26 cellular contexts compared by ENCODE assay signal in genomic region chr9:89001917-89002540, GRCh38.
"Had no signal": no experiment of that assay in that cellular context is flagged by ENCODE, and none has a peak within 500 bp of the region (broad histone marks: within the 10 kb centered on the region; RNA-seq: fewer than 3 reads in every experiment).

No MANE protein-coding gene starts in this region.

- ATAC-seq: activated CD4-positive, alpha-beta T cell treated with anti-CD3 and anti-CD28 coated beads for 36 hours; activated CD8-positive, alpha-beta T cell treated with anti-CD3 and anti-CD28 coated beads for 36 hours; activated naive CD8-positive, alpha-beta T cell treated with anti-CD3 and anti-CD28 coated beads, Interleukin-2, amount 50 U/mL, for 24 hours; body of pancreas; T-helper 17 cell had no signal

- H3K36me3 Mint-ChIP-seq: activated naive CD4-positive, alpha-beta T cell treated with anti-CD3 and anti-CD28 coated beads, Interleukin-2, amount 50 U/mL, for 24 hours had no signal

- H3K9me3 ChIP-seq: ascending aorta, body of pancreas, MG63 had no signal

- H3K9me3 Mint-ChIP-seq: activated CD8-positive, alpha-beta T cell treated with anti-CD3 and anti-CD28 coated beads for 36 hours; activated naive CD4-positive, alpha-beta T cell treated with anti-CD3 and anti-CD28 coated beads, Interleukin-2, amount 50 U/mL, for 24 hours; activated naive CD8-positive, alpha-beta T cell treated with anti-CD3 and anti-CD28 coated beads, Interleukin-2, amount 50 U/mL, for 24 hours; activated T-cell treated with anti-CD3 and anti-CD28 coated beads, Interleukin-2, amount 50 U/mL, for 24 hours; activated T-helper 1 cell treated with anti-CD3 and anti-CD28 coated beads, Interleukin-12 subunit alpha, Interleukin-12 subunit beta, Interleukin-2, Interleukin-4 antibody, amounts not matched to agents 30 ng/mL and 10 ng/mL and 1 ng/mL, durations not matched to agents 14 hours and 24 hours and 36 hours; central memory CD8-positive, alpha-beta T cell had no signal

- H3K4me3 ChIP-seq: body of pancreas, MG63 had no signal

- H3K4me3 Mint-ChIP-seq: activated CD4-positive, alpha-beta T cell treated with anti-CD3 and anti-CD28 coated beads for 36 hours; activated CD8-positive, alpha-beta T cell treated with anti-CD3 and anti-CD28 coated beads for 36 hours; activated naive CD4-positive, alpha-beta T cell treated with anti-CD3 and anti-CD28 coated beads, Interleukin-2, amount 50 U/mL, for 24 hours; activated naive CD8-positive, alpha-beta T cell treated with anti-CD3 and anti-CD28 coated beads, Interleukin-2, amount 50 U/mL, for 24 hours; activated T-cell treated with anti-CD3 and anti-CD28 coated beads, Interleukin-2, amount 50 U/mL, for 24 hours; activated T-helper 1 cell treated with anti-CD3 and anti-CD28 coated beads, Interleukin-12 subunit alpha, Interleukin-12 subunit beta, Interleukin-2, Interleukin-4 antibody, amounts not matched to agents 30 ng/mL and 10 ng/mL and 1 ng/mL, durations not matched to agents 14 hours and 24 hours and 36 hours; central memory CD8-positive, alpha-beta T cell; T-helper 17 cell had no signal

- DNase-seq: activated CD4-positive, alpha-beta T cell treated with anti-CD3 and anti-CD28 coated beads for 36 hours; activated CD4-positive, alpha-beta T cell treated with anti-CD3 and anti-CD28 coated beads, Interleukin-2, amount 50 U/mL, for 1 hour; activated CD8-positive, alpha-beta T cell treated with anti-CD3 and anti-CD28 coated beads for 36 hours; activated effector memory CD4-positive, alpha-beta T cell treated with Interleukin-2 at 50 U/mL for 16 hours; activated naive CD4-positive, alpha-beta T cell; activated naive CD8-positive, alpha-beta T cell treated with anti-CD3 and anti-CD28 coated beads, Interleukin-2, amount 50 U/mL, for 24 hours; activated T-cell treated with anti-CD3 and anti-CD28 coated beads, Interleukin-2, amount 50 U/mL, for 24 hours; amniotic stem cell; MG63; MV-4-11; NCI-H1417 treated with DMSO at 0.1 percent for 48 hours; NCI-H1694; NCI-H2107; NCI-H345; NCI-H510A; NCI-H526 treated with DMSO at 0.1 percent for 48 hours; NCI-H82; SIG-M5; T-helper 17 cell; WERI-Rb-1 had no signal

- H3K27me3 ChIP-seq: ascending aorta, body of pancreas, MG63 had no signal

- H3K27ac Mint-ChIP-seq: activated CD4-positive, alpha-beta T cell treated with anti-CD3 and anti-CD28 coated beads for 36 hours; activated CD8-positive, alpha-beta T cell treated with anti-CD3 and anti-CD28 coated beads for 36 hours; activated naive CD4-positive, alpha-beta T cell treated with anti-CD3 and anti-CD28 coated beads, Interleukin-2, amount 50 U/mL, for 24 hours; activated naive CD8-positive, alpha-beta T cell treated with anti-CD3 and anti-CD28 coated beads, Interleukin-2, amount 50 U/mL, for 24 hours; activated T-cell treated with anti-CD3 and anti-CD28 coated beads, Interleukin-2, amount 50 U/mL, for 24 hours; activated T-helper 1 cell treated with anti-CD3 and anti-CD28 coated beads, Interleukin-12 subunit alpha, Interleukin-12 subunit beta, Interleukin-2, Interleukin-4 antibody, amounts not matched to agents 30 ng/mL and 10 ng/mL and 1 ng/mL, durations not matched to agents 14 hours and 24 hours and 36 hours; T-helper 17 cell had no signal

- H3K27ac ChIP-seq: body of pancreas, KMS-11, WERI-Rb-1 had no signal
